8 cellular contexts compared by ENCODE assay signal in the genomic region with DNA sequence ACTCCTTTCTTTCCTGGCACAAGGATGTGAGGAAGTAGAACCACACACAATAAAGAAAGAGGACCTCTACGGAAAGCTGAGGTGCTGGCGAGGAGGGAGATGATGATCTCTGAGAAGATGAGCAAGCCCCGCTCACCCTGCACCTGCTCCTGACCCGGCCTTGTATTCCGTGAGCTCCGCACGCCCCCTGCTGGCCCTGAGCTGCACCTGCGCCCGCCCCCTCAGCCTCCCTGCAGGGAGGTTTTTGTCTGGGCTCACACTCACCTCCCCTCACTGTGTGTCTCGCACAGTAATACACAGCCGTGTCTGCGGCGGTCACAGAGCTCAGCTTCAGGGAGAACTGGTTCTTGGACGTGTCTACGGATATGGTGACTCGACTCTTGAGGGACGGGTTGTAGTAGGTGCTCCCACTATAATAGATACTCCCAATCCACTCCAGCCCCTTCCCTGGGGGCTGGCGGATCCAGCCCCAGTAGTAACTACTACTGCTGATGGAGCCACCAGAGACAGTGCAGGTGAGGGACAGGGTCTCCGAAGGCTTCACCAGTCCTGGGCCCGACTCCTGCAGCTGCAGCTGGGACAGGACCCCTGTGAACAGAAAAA.
A peak's percentile ranks its signal among the peaks of the same experiment; 100 is the strongest.
DNase-seq lines count a peak whose midpoint lies in the region; ATAC-seq and TF ChIP-seq lines count a peak whose summit lies in the region.
"Not testable (repeated sequence)": the region's sequence is repeated elsewhere in the genome, so short reads cannot be mapped to it uniquely, and the experiment has no call there.

No MANE protein-coding gene starts in this region.

- H3K4me1 ChIP-seq in heart left ventricle, transverse colon: not testable (repeated sequence)

- TF ChIP-seq CTCF in GM06990 (IDR thresholded peaks at IDR 0.05; ENCODE audit: insufficient read depth, low read length, poor library complexity, severe bottlenecking) (peak; percentile 70), WTC11 (IDR thresholded peaks at IDR 0.05) (0 out of 2 replicates have a peak, but pooled peaks have one; percentile 21), heart left ventricle (IDR thresholded peaks at IDR 0.05) (peak in 9 of 12 donors; percentile 27 to 56 (median 43)), transverse colon (IDR thresholded peaks at IDR 0.05) (peak; percentile 36 to 66 (median 51))

- not testable (repeated sequence) for ATAC-seq in WTC11, heart left ventricle

- H3K27ac Mint-ChIP-seq in WTC11, result not testable (repeated sequence)

- H3K36me3 ChIP-seq in GM06990 (ENCODE audit: control insufficient read depth, insufficient read depth, low read length); heart left ventricle; transverse colon: not testable (repeated sequence)

- H3K27me3 ChIP-seq in GM06990 (replicated peaks; ENCODE audit: control insufficient read depth, insufficient read depth, low read length); heart left ventricle; transverse colon: not testable (repeated sequence)

- 52 to 72% (median 55%) methylated on average over 16 to 20 of the region's 20 CpGs for WGBS in heart left ventricle, 4 donors
- WGBS in transverse colon (ENCODE audit: low coverage in 1 of 2), 2 donors, result 5 to 52% methylated on average over 2 to 20 of the region's 20 CpGs

- not testable (repeated sequence) for TF ChIP-seq POLR2A in heart left ventricle (IDR thresholded peaks at IDR 0.05); transverse colon (IDR thresholded peaks at IDR 0.05)

- not testable (repeated sequence) for H3K27me3 Mint-ChIP-seq in WTC11 (ENCODE audit: low read depth)

- not testable (repeated sequence) for TF ChIP-seq EP300 in transverse colon (IDR thresholded peaks at IDR 0.05; ENCODE audit: low read depth)

- CTCF ChIA-PET in WTC11 (lab: Charles Lee), result not testable (repeated sequence)

- not testable (repeated sequence) for H3K4me3 ChIP-seq in GM06990 (replicated peaks; ENCODE audit: low read depth, low read length); heart left ventricle; transverse colon

- POLR2A ChIA-PET in WTC11 (lab: Charles Lee), result not testable (repeated sequence)

- H3K27ac ChIP-seq in heart left ventricle, transverse colon: not testable (repeated sequence)

- intact Hi-C loops in heart left ventricle (cut with DNase I); transverse colon (cut with DNase I; ENCODE audit: low total_unique reads): not testable (repeated sequence)

- H3K9me3 ChIP-seq in heart left ventricle, transverse colon: not testable (repeated sequence)

- in situ Hi-C loops in KBM-7 (cut with MboI; ENCODE audit: low pct_unique_long_range_greater_than_20kb, low sequenced_read_pairs); transverse colon (cut with MboI; ENCODE audit: low pct_ligation_motif_present in 1 of 4, low pct_unique_long_range_greater_than_20kb in 1 of 4, low sequenced_read_pairs in 3 of 4): not testable (repeated sequence)

- H3K9me3 Mint-ChIP-seq in WTC11, result peaks cover 69% of the 10 kb centered on the region

- DNase-seq in GM06990 (ENCODE audit: extremely low read depth, insufficient read length), result peak; percentile 74
- DNase-seq in KBM-7, result peak; percentile 63
- DNase-seq in NCI-H82 (lab: John Stamatoyannopoulos, UW), result peak; percentile 38
- peak; percentile 12 for DNase-seq in WTC11 (ENCODE audit: low spot score)
- peak; percentile 77 for DNase-seq in activated T-helper 9 cell treated with anti-CD3 and anti-CD28 coated beads, Interleukin-2, amount 50 U/mL, for 16 hours (ENCODE audit: low read depth)
- DNase-seq in heart left ventricle, result peak in 3 of 5 donors; percentile 22 to 61 (median 28)
- DNase-seq in stimulated activated CD4-positive, alpha-beta T cell treated with anti-CD3 and anti-CD28 coated beads, Interleukin-1b, Interleukin-23, amount 100 ng/mL, for 24 hours (ENCODE audit: low read depth in 4 of 4, low spot score in 1 of 4), result peak in 3 of 4 experiments; percentile 44 to 80 (median 61)
- DNase-seq in transverse colon, result peak; percentile 54

- not testable (repeated sequence) for H3K4me3 Mint-ChIP-seq in WTC11

- H3K36me3 Mint-ChIP-seq in WTC11, result peaks cover 69% of the 10 kb centered on the region

- H3K4me1 Mint-ChIP-seq in WTC11, result not testable (repeated sequence)

Comparison
In these comparisons a context has a peak if more than half of its experiments do, and no peak if none do; other contexts are left out.
1. DNase-seq: peak in every context shown above with its lines; median percentile 77 in activated T-helper 9 cell treated with anti-CD3 and anti-CD28 coated beads, Interleukin-2, amount 50 U/mL, for 16 hours; 74 in GM06990; 63 in KBM-7; 61 in stimulated activated CD4-positive, alpha-beta T cell treated with anti-CD3 and anti-CD28 coated beads, Interleukin-1b, Interleukin-23, amount 100 ng/mL, for 24 hours; 54 in transverse colon; 38 in NCI-H82; 28 in heart left ventricle; 12 in WTC11.